Comparison of ENCODE assay signal across 25 cellular contexts in genomic region chr2:156181208-156181607, GRCh38.
A peak's percentile ranks its signal among the peaks of the same experiment; 100 is the strongest.
DNase-seq lines count a peak whose midpoint lies in the region; ATAC-seq, FAIRE-seq and TF ChIP-seq lines count a peak whose summit lies in the region.
"Had no signal": no experiment of that assay in that cellular context is flagged by ENCODE, and none has a peak within 500 bp of the region (broad histone marks: within the 10 kb centered on the region; RNA-seq: fewer than 3 reads in every experiment).

No MANE protein-coding gene starts in this region.

- H3K9ac ChIP-seq in mucosa of rectum (ENCODE audit: low read depth in 1 of 2, low read length in 2 of 2) = peak overlapping the region; percentile 18 to 53
- H3K9ac ChIP-seq: BLaER1, GM23248 had no signal

- H3K4me1 ChIP-seq in mucosa of rectum (ENCODE audit: control insufficient read depth in 2 of 2, insufficient read depth in 2 of 2, low read length in 2 of 2) = peaks cover 8 to 14% of the 10 kb centered on the region in 2 donors
- H3K4me1 ChIP-seq in right cardiac atrium (ENCODE audit: control insufficient read depth, insufficient read depth, low read length) = no peaks in the 10 kb centered on the region
- H3K4me1 ChIP-seq: BLaER1, right lobe of liver, SJCRH30, vagina had no signal

- TF ChIP-seq CTCF in 22Rv1 (IDR thresholded peaks at IDR 0.05) = no peak
- no peak for TF ChIP-seq CTCF in LNCaP clone FGC (IDR thresholded peaks at IDR 0.05; ENCODE audit: control insufficient read depth, extremely low read depth, insufficient read depth)
- no peak for TF ChIP-seq CTCF in bronchial epithelial cell (IDR thresholded peaks at IDR 0.05; ENCODE audit: insufficient read depth, low read length, severe bottlenecking)

- H3K9me3 ChIP-seq in mucosa of rectum (ENCODE audit: control insufficient read depth in 2 of 2, low read length in 2 of 2) (no peaks in the 10 kb centered on the region), right cardiac atrium (ENCODE audit: control insufficient read depth, low read length) (no peaks in the 10 kb centered on the region)
- H3K9me3 ChIP-seq: BLaER1, ovary, right lobe of liver, SJCRH30, vagina had no signal

- H3K27ac ChIP-seq in 22Rv1 = peak overlapping the region; percentile 87
- H3K27ac ChIP-seq in mucosa of rectum (ENCODE audit: low read depth in 2 of 2, low read length in 2 of 2) = peak overlapping the region; percentile 90 to 95
- H3K27ac ChIP-seq in right cardiac atrium (ENCODE audit: low read length) = no peak overlapping the region
- H3K27ac ChIP-seq: BLaER1, GM23248, ovary, right lobe of liver, SJCRH30, vagina had no signal

- no peak for FAIRE-seq in bronchial epithelial cell (lab: Jason Lieb, UNC)

- H3K4me3 ChIP-seq in LNCaP clone FGC (ENCODE audit: low read depth, low read length) (peak overlapping the region; percentile 41), bronchial epithelial cell (ENCODE audit: low read depth, low read length) (no peak overlapping the region), mucosa of rectum (ENCODE audit: low read length in 2 of 2) (no peak overlapping the region), H7 (ENCODE audit: insufficient read depth, low read depth, low read length) (no peak overlapping the region), right cardiac atrium (ENCODE audit: low read length) (no peak overlapping the region)
- H3K4me3 ChIP-seq: BLaER1, GM23248, ovary, right lobe of liver, SJCRH30, vagina had no signal

- no peaks in the 10 kb centered on the region for H3K36me3 ChIP-seq in bronchial epithelial cell (ENCODE audit: control insufficient read depth, insufficient read depth, low read length)
- no peaks in the 10 kb centered on the region for H3K36me3 ChIP-seq in mucosa of rectum (ENCODE audit: control insufficient read depth in 2 of 2, insufficient read depth in 2 of 2, low read length in 2 of 2)
- no peaks in the 10 kb centered on the region for H3K36me3 ChIP-seq in H7 (replicated peaks; ENCODE audit: control insufficient read depth, insufficient read depth, low read length)
- H3K36me3 ChIP-seq: BLaER1, ovary, right lobe of liver, SJCRH30, vagina had no signal

- DNase-seq in LNCaP clone FGC (ENCODE audit: low read depth) (no peak), bronchial epithelial cell (ENCODE audit: low read depth) (peak; percentile 57), H7 (no peak), right cardiac atrium (no peak), T-helper 1 cell (no peak)
- DNase-seq in activated CD4-positive, alpha-beta T cell treated with anti-CD3 and anti-CD28 coated beads for 1 hour = no peak
- DNase-seq: ACHN; activated CD4-positive, alpha-beta T cell treated with anti-CD3 and anti-CD28 coated beads, Interleukin-2, amount 10 ng/mL, durations not matched to agents 7 days and 5 days; activated effector memory CD4-positive, alpha-beta T cell treated with Interleukin-2 at 50 U/mL for 16 hours; activated naive CD8-positive, alpha-beta T cell treated with anti-CD3 and anti-CD28 coated beads, Interleukin-2, amount 10 ng/mL, durations not matched to agents 7 days and 5 days; COR-L47; effector CD8-positive, alpha-beta T cell; GM23248; Kasumi-1; natural killer cell; NCI-H1105 treated with DMSO at 0.1 percent for 48 hours; ovary; right lobe of liver; SJCRH30; substantia nigra had no signal

- 77% methylated on average over 1 of the region's 1 CpG for WGBS in right cardiac atrium

- H3K27me3 ChIP-seq in bronchial epithelial cell (ENCODE audit: control insufficient read depth, insufficient read depth, low read length) (no peaks in the 10 kb centered on the region), mucosa of rectum (ENCODE audit: control insufficient read depth in 2 of 2, insufficient read depth in 2 of 2, low read length in 2 of 2) (no peaks in the 10 kb centered on the region), H7 (ENCODE audit: control insufficient read depth, insufficient read depth, low read length) (no peaks in the 10 kb centered on the region), right cardiac atrium (ENCODE audit: control insufficient read depth, insufficient read depth) (no peaks in the 10 kb centered on the region)
- H3K27me3 ChIP-seq: BLaER1, ovary, right lobe of liver, SJCRH30, vagina had no signal

- ATAC-seq in right cardiac atrium = no peak
- ATAC-seq: natural killer cell, Panc1, right lobe of liver had no signal

- intact Hi-C loops in right cardiac atrium (cut with DNase I) = no loop called here
